Comparison of ENCODE assay signal across 22 cellular contexts in genomic region chr11:103546236-103546635, GRCh38.
DNase-seq lines count a peak whose midpoint lies in the region; ATAC-seq and TF ChIP-seq lines count a peak whose summit lies in the region.
"Had no signal": no experiment of that assay in that cellular context is flagged by ENCODE, and none has a peak within 500 bp of the region (broad histone marks: within the 10 kb centered on the region; RNA-seq: fewer than 3 reads in every experiment).

No MANE protein-coding gene starts in this region.

- 0 out of 2 replicates have a peak, but pooled peaks cover 4% of the 10 kb centered on the region for H3K9me1 ChIP-seq in IMR-90 (ENCODE audit: insufficient read depth, low read length)

- no peak overlapping the region for H3K9ac ChIP-seq in IMR-90 (ENCODE audit: low read depth, low read length)
- no peak overlapping the region for H3K9ac ChIP-seq in PC-3 (ENCODE audit: low read length)
- no peak overlapping the region for H3K9ac ChIP-seq in fibroblast of lung (ENCODE audit: insufficient read depth, low read length)
- H3K9ac ChIP-seq: parathyroid adenoma had no signal

- TF ChIP-seq CTCF in IMR-90 (conservative IDR thresholded peaks at IDR 0.05; ENCODE audit: low read depth, low read length) = no peak
- TF ChIP-seq CTCF in PC-3 (conservative IDR thresholded peaks at IDR 0.05; ENCODE audit: low read depth, low read length) = no peak
- TF ChIP-seq CTCF in fibroblast of lung (conservative IDR thresholded peaks at IDR 0.05 in 1 of 2, IDR thresholded peaks at IDR 0.05 in 1 of 2; ENCODE audit: low read depth in 1 of 2, low read length in 2 of 2) = no peak
- no peak for TF ChIP-seq CTCF in osteoblast (IDR thresholded peaks at IDR 0.05; ENCODE audit: extremely low read depth, low read depth, low read length)

- H3K4me2 ChIP-seq in IMR-90 (ENCODE audit: low read depth, low read length) (no peak overlapping the region), PC-3 (ENCODE audit: low read length) (peak overlapping the region; percentile 39), fibroblast of lung (ENCODE audit: extremely low read depth, insufficient read depth, low read length) (no peak overlapping the region), osteoblast (ENCODE audit: insufficient read depth, low read length) (no peak overlapping the region)

- H2BK120ac ChIP-seq in IMR-90 (ENCODE audit: low read depth, low read length) = no peak overlapping the region

- ATAC-seq in IMR-90 (ENCODE audit: low read depth) (0 out of 2 replicates have a peak, but pooled peaks have one; percentile 44), PC-3 (peak; percentile 92)
- ATAC-seq: sciatic nerve, T-cell had no signal

- BruUV-seq in IMR-90 (replicated peaks; lab: Mats Ljungman, UMichigan) = no TSS peak
- no TSS peak for BruUV-seq in PC-3 (replicated peaks; lab: Mats Ljungman, UMichigan)

- WGBS in IMR-90 (ENCODE audit: extremely low coverage in 2 of 2, insufficient read length in 1 of 2), 2 experiments = no CpG with 5 or more reads among the region's 2 CpGs

- no peak for TF ChIP-seq RAD21 in IMR-90 (IDR thresholded peaks at IDR 0.05; ENCODE audit: low read length)

- H2AFZ ChIP-seq in IMR-90 (replicated peaks; ENCODE audit: low read length, poor library complexity) (no peak overlapping the region), PC-3 (ENCODE audit: low read length) (no peak overlapping the region), fibroblast of lung (ENCODE audit: low read length) (no peak overlapping the region), osteoblast (ENCODE audit: low read length) (no peak overlapping the region)
- H2AFZ ChIP-seq: parathyroid adenoma had no signal

- H2BK15ac ChIP-seq in IMR-90 (ENCODE audit: low read depth, low read length) = no peak overlapping the region

- no peaks in the 10 kb centered on the region for H3K9me2 ChIP-seq in PC-3 (replicated peaks; ENCODE audit: low read length)

- in situ Hi-C loops in IMR-90 (cut with MboI; ENCODE audit: low sequenced_read_pairs) = no loop called here
- in situ Hi-C loops in ACHN (cut with HindIII; ENCODE audit: low pct_ligation_motif_present, low pct_unique_long_range_greater_than_20kb, low sequenced_read_pairs) = no loop called here

- H3K9me3 ChIP-seq in IMR-90 (ENCODE audit: control insufficient read depth, insufficient read depth, low read length) (no peaks in the 10 kb centered on the region), PC-3 (ENCODE audit: low read length) (no peaks in the 10 kb centered on the region), fibroblast of lung (ENCODE audit: control insufficient read depth, insufficient read depth, low read depth, low read length) (no peaks in the 10 kb centered on the region), osteoblast (ENCODE audit: low read depth, low read length) (no peaks in the 10 kb centered on the region)
- H3K9me3 ChIP-seq: tibial nerve had no signal

- H2BK20ac ChIP-seq in IMR-90 (ENCODE audit: low read depth, low read length) = no peak overlapping the region

- H2AK9ac ChIP-seq in IMR-90 (replicated peaks; ENCODE audit: low read depth, low read length, poor library complexity) = no peak overlapping the region

- H4K20me1 ChIP-seq in IMR-90 (ENCODE audit: insufficient read depth, low read length) (no peaks in the 10 kb centered on the region), PC-3 (ENCODE audit: low read length) (no peaks in the 10 kb centered on the region), fibroblast of lung (ENCODE audit: control insufficient read depth, extremely low read depth, insufficient read depth, low read length) (no peaks in the 10 kb centered on the region), osteoblast (ENCODE audit: insufficient read depth, low read length) (no peaks in the 10 kb centered on the region)

- no peak overlapping the region for H2AK5ac ChIP-seq in IMR-90 (ENCODE audit: low read depth, low read length)

- H3K56ac ChIP-seq in IMR-90 (ENCODE audit: extremely low read depth, insufficient read depth, low read length) = no peak overlapping the region

- H4K5ac ChIP-seq in IMR-90 (ENCODE audit: low read depth, low read length) = no peak overlapping the region

- no peak overlapping the region for H4K8ac ChIP-seq in IMR-90 (ENCODE audit: low read depth in 2 of 2, low read length in 2 of 2)

- TF ChIP-seq POLR2A in IMR-90 (IDR thresholded peaks at IDR 0.05; ENCODE audit: low read depth, low read length) = no peak

- H3K18ac ChIP-seq in IMR-90 (ENCODE audit: low read depth, low read length) = no peak overlapping the region

- POLR2A ChIA-PET in IMR-90 (lab: Charles Lee; ENCODE audit: unreplicated experiment) (no interaction called here), PC-3 (lab: Charles Lee; ENCODE audit: unreplicated experiment) (no interaction called here)

- CTCF ChIA-PET in IMR-90 (lab: Yijun Ruan, JAX) (interaction anchor here (2.8 kb wide), 1 partner anchor 8 kb away, joined by 14 read pairs; no protein-coding TSS in a partner anchor), PC-3 (lab: Charles Lee) (no interaction called here)

- H3K79me2 ChIP-seq in PC-3 (ENCODE audit: low read length) (no peaks in the 10 kb centered on the region), fibroblast of lung (ENCODE audit: control insufficient read depth, insufficient read depth, low read length) (no peaks in the 10 kb centered on the region), osteoblast (ENCODE audit: insufficient read depth, low read length) (no peaks in the 10 kb centered on the region)
- H3K79me2 ChIP-seq: parathyroid adenoma had no signal

- H3K14ac ChIP-seq in IMR-90 (replicated peaks; ENCODE audit: low read depth, low read length) = no peak overlapping the region

- H3K23ac ChIP-seq in IMR-90 (ENCODE audit: low read depth, low read length) = no peak overlapping the region

- H3K4ac ChIP-seq in IMR-90 (ENCODE audit: low read depth, low read length) = no peak overlapping the region

- DNase-seq in DMS153 treated with DMSO at 0.1 percent for 48 hours (lab: John Stamatoyannopoulos, UW; ENCODE audit: unreplicated experiment) (peak; percentile 8), IMR-90 (peak; percentile 67), PC-3 (peak; percentile 88), fibroblast of lung (ENCODE audit: low read depth in 2 of 2) (peak; percentile 9 to 61), ACHN (no peak), C1 segment of cervical spinal cord (lab: John Stamatoyannopoulos, UW) (no peak), osteoblast (ENCODE audit: insufficient read length, low spot score, missing footprints) (no peak), NCI-H446 (lab: John Stamatoyannopoulos, UW) (no peak)
- DNase-seq: activated CD4-positive, alpha-beta T cell treated with anti-CD3 and anti-CD28 coated beads, Interleukin-2, amount 10 ng/mL, durations not matched to agents 7 days and 5 days; activated effector memory CD4-positive, alpha-beta T cell treated with anti-CD3 and anti-CD28 coated beads, Interleukin-2, amount 50 U/mL, for 16 hours; amygdala; COR-L47; effector memory CD4-positive, alpha-beta T cell; heart right ventricle; naive B cell; NCI-H2227 treated with DMSO at 0.1 percent for 48 hours; SHP77 treated with DMSO at 0.1 percent for 48 hours; stimulated activated naive CD4-positive, alpha-beta T cell; T-cell had no signal

- H3K4me3 ChIP-seq in IMR-90 (ENCODE audit: insufficient read depth, low read depth, low read length) = no peak overlapping the region
- H3K4me3 ChIP-seq in PC-3 (ENCODE audit: low read length) = no peak overlapping the region
- no peak overlapping the region for H3K4me3 ChIP-seq in fibroblast of lung (replicated peaks in 1 of 4; ENCODE audit: control extremely low read depth in 1 of 4, insufficient read depth in 1 of 4, low read depth in 3 of 4, low read length in 4 of 4)
- no peak overlapping the region for H3K4me3 ChIP-seq in osteoblast (ENCODE audit: insufficient read depth, low read length)
- H3K4me3 ChIP-seq: heart right ventricle, tibial nerve had no signal

- intact Hi-C loops in IMR-90 (cut with micrococcal nuclease) = no loop called here
- intact Hi-C loops in PC-3 (cut with micrococcal nuclease) = loop anchor here (5.0 kb wide), 1 partner anchor 56 kb away; no protein-coding TSS in a partner anchor

- H3K79me1 ChIP-seq in IMR-90 (ENCODE audit: low read depth in 1 of 2, low read length in 2 of 2) = no peaks in the 10 kb centered on the region

- no peaks in the 10 kb centered on the region for H3F3A ChIP-seq in PC-3 (ENCODE audit: low read length, unreplicated experiment)

- dilution Hi-C loops in IMR-90 (cut with HindIII; ENCODE audit: low sequenced_read_pairs, unreplicated experiment) = no loop called here

- H3K36me3 ChIP-seq in IMR-90 (ENCODE audit: control insufficient read depth, insufficient read depth, low read length) (no peaks in the 10 kb centered on the region), PC-3 (ENCODE audit: low read depth, low read length) (no peaks in the 10 kb centered on the region), fibroblast of lung (ENCODE audit: control insufficient read depth, insufficient read depth, low read length) (no peaks in the 10 kb centered on the region), osteoblast (ENCODE audit: insufficient read depth, low read length) (no peaks in the 10 kb centered on the region)
- H3K36me3 ChIP-seq: heart right ventricle, tibial nerve had no signal

- no peak overlapping the region for H3K27ac ChIP-seq in IMR-90 (ENCODE audit: insufficient read depth, low read length)
- no peak overlapping the region for H3K27ac ChIP-seq in PC-3 (ENCODE audit: low read length)
- no peak overlapping the region for H3K27ac ChIP-seq in fibroblast of lung (ENCODE audit: insufficient read depth, low read length)
- no peak overlapping the region for H3K27ac ChIP-seq in osteoblast (ENCODE audit: low read depth, low read length)
- H3K27ac ChIP-seq: parathyroid adenoma, tibial nerve had no signal

- H3K4me1 ChIP-seq in IMR-90 (ENCODE audit: control insufficient read depth, insufficient read depth, low read length) = no peaks in the 10 kb centered on the region
- peaks cover 12% of the 10 kb centered on the region for H3K4me1 ChIP-seq in PC-3 (ENCODE audit: insufficient read depth, low read length)
- no peaks in the 10 kb centered on the region for H3K4me1 ChIP-seq in fibroblast of lung (ENCODE audit: control insufficient read depth, extremely low read depth, insufficient read depth, low read length)
- no peaks in the 10 kb centered on the region for H3K4me1 ChIP-seq in osteoblast (ENCODE audit: insufficient read depth, low read length)
- H3K4me1 ChIP-seq: parathyroid adenoma, tibial nerve had no signal

- H3K27me3 ChIP-seq in IMR-90 (ENCODE audit: control insufficient read depth, insufficient read depth, low read length) (no peaks in the 10 kb centered on the region), PC-3 (ENCODE audit: low read length) (no peaks in the 10 kb centered on the region), fibroblast of lung (ENCODE audit: control insufficient read depth, insufficient read depth, low read length) (no peaks in the 10 kb centered on the region), osteoblast (ENCODE audit: insufficient read depth, low read length) (no peaks in the 10 kb centered on the region)
- H3K27me3 ChIP-seq: heart right ventricle, tibial nerve had no signal

- H4K91ac ChIP-seq in IMR-90 (ENCODE audit: insufficient read depth, low read depth, low read length) = no peak overlapping the region

- no peak overlapping the region for H2BK5ac ChIP-seq in IMR-90 (ENCODE audit: low read depth, low read length, poor library complexity, severe bottlenecking)

TF ChIP-seq in IMR-90, 13 proteins besides CTCF, POLR2A, EP300 and RAD21:
- no peak for TF ChIP-seq MAZ (IDR thresholded peaks at IDR 0.05; ENCODE audit: borderline replicate concordance, low read depth, low read length)
- TF ChIP-seq FOS (IDR thresholded peaks at IDR 0.05; ENCODE audit: low read depth, low read length) = no peak
TF ChIP-seq in IMR-90: peak in this region for 0.

Comparison
In these comparisons a context has a peak if more than half of its experiments do, and no peak if none do; other contexts are left out.
1. DNase-seq: peak in DMS153 treated with DMSO at 0.1 percent for 48 hours (single experiment), IMR-90 (single experiment), PC-3 (single experiment) and fibroblast of lung (2 of 2); none in ACHN (single experiment), C1 segment of cervical spinal cord (0 of 14), osteoblast (single experiment) and NCI-H446 (0 of 2).